In genomic region chrX:48006688-48007087, GRCh38 we compare ENCODE assay signal across 11 cellular contexts. TPM values are rescaled to one million over a fixed set of nuclear protein-coding genes. Genes with fewer than 3 reads are reported as not detected.
"Had no signal": no experiment of that assay in that cellular context is flagged by ENCODE, and none has a peak within 500 bp of the region (broad histone marks: within the 10 kb centered on the region; RNA-seq: fewer than 3 reads in every experiment).

SPACA5 (plus strand) TSS chrX:48006988; CDS start chrX:48007803, 815 bp downstream.

RNA-seq across cellular contexts. Expression of gene SPACA5, which starts in this region (rescaled TPM):
- total RNA-seq: OCI-LY7, PC-3, PC-9, Peyer's patch, Right ventricle myocardium inferior, Right ventricle myocardium superior, RPMI7951, SJCRH30, SJSA1, SK-MEL-5 had no signal
- polyA plus RNA-seq: SK-N-SH had no signal
